Comparison of ENCODE assay signal across 13 cellular contexts in the genomic region with DNA sequence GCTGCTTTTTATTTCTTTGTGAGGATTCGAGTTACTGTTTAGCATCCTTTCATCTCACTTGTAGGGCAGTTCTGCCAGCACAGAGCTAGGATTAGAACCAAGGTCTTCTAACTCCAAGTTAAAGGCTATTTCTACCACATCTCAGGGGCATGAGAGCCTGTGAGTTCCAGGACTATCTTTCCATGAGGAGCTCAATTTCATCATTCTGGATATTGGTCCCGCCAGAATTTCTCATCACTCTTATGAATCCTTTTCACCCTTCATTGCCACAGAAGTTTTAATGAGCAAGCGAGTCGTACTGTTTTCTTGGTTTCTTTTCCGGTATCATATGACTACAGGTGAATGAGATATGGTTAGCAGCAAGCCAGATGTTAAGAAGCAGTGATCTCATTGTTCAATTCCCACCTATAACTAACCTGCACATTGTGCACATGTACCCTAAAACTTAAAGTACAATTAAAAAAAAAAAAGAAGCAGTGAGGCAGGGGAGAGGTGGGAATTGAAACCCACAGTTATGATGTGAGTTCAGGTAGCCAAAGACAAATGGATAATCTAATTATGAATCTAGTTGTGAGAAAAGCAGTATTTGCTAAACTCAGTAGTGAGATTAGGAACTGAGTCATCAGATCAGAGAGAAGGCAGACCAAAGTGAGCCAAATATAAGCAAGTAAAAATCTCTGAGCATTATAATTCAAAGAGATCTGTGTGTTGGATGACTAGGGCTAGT.
DNase-seq lines count a peak whose midpoint lies in the region; ATAC-seq and TF ChIP-seq lines count a peak whose summit lies in the region.
"Had no signal": no experiment of that assay in that cellular context is flagged by ENCODE, and none has a peak within 500 bp of the region (broad histone marks: within the 10 kb centered on the region; RNA-seq: fewer than 3 reads in every experiment).

No MANE protein-coding gene starts in this region.

- no peaks in the 10 kb centered on the region for H3K9me2 ChIP-seq in Karpas-422 (replicated peaks; ENCODE audit: insufficient read depth, low read length)

- H3K4me1 ChIP-seq in Karpas-422 (ENCODE audit: low read length), result peaks cover 22% of the 10 kb centered on the region
- H3K4me1 ChIP-seq: HAP-1 had no signal

- H3K4me3 ChIP-seq in Karpas-422 (ENCODE audit: low read length), result no peak overlapping the region
- H3K4me3 ChIP-seq: HAP-1 had no signal

- no peaks in the 10 kb centered on the region for H3K79me2 ChIP-seq in Karpas-422 (ENCODE audit: low read length)

- no peak overlapping the region for H2AFZ ChIP-seq in Karpas-422 (ENCODE audit: low read length)

- peak; percentile 41 for DNase-seq in GM13976 (ENCODE audit: low spot score)
- DNase-seq in Karpas-422, result no peak
- DNase-seq in NCI-H187 treated with DMSO at 0.1 percent for 48 hours (lab: John Stamatoyannopoulos, UW), result no peak
- DNase-seq in NCI-H526 (lab: John Stamatoyannopoulos, UW), result no peak
- DNase-seq in SKM-1 (lab: John Stamatoyannopoulos, UW; ENCODE audit: unreplicated experiment), result no peak
- no peak for DNase-seq in NOMO-1 treated with dmso at 0.1 percent for 144 hours (lab: John Stamatoyannopoulos, UW; ENCODE audit: unreplicated experiment)
- DNase-seq: activated effector memory CD4-positive, alpha-beta T cell treated with anti-CD3 and anti-CD28 coated beads, Interleukin-2, amount 50 U/mL, for 16 hours; COR-L47; islet precursor cell; NCI-H1436 had no signal

- no peaks in the 10 kb centered on the region for H3K36me3 ChIP-seq in Karpas-422 (ENCODE audit: insufficient read depth, low read length)
- H3K36me3 ChIP-seq: HAP-1 had no signal

- no peak overlapping the region for H3K9ac ChIP-seq in Karpas-422 (ENCODE audit: low read length)

- H3K4me2 ChIP-seq in Karpas-422 (ENCODE audit: low read depth, low read length, poor library complexity, severe bottlenecking), result peak overlapping the region; percentile 23

- in situ Hi-C loops in GM13976 (cut with MboI; ENCODE audit: low sequenced_read_pairs, unreplicated experiment), result no loop called here

- no peak overlapping the region for H3K27ac ChIP-seq in Karpas-422 (ENCODE audit: low read length)

- no peaks in the 10 kb centered on the region for H3K9me3 ChIP-seq in Karpas-422 (ENCODE audit: low read length)
- H3K9me3 ChIP-seq: HAP-1 had no signal

- ATAC-seq in GM19328 (IDR thresholded peaks at IDR 0.05; ENCODE audit: unreplicated experiment) (peak; percentile 69), HG02852 (IDR thresholded peaks at IDR 0.05; ENCODE audit: unreplicated experiment) (peak; percentile 93)

- no peaks in the 10 kb centered on the region for H3K27me3 ChIP-seq in Karpas-422 (ENCODE audit: low read length)

- TF ChIP-seq CTCF in GM13976 (IDR thresholded peaks at IDR 0.05; ENCODE audit: borderline replicate concordance, control extremely low read depth, extremely low read depth, insufficient read depth, missing control alignments), result no peak

- no peaks in the 10 kb centered on the region for H4K20me1 ChIP-seq in Karpas-422 (ENCODE audit: insufficient read depth, low read depth, low read length)
